In genomic region chr7:87144173-87144657, GRCh38 we compare ENCODE assay signal across 1 cellular context.
TF ChIP-seq lines count a peak whose summit lies in the region.

No MANE protein-coding gene starts in this region.

TF ChIP-seq in GM12878, 131 proteins besides CTCF, POLR2A, EP300 and RAD21 (continued from another document and continues in another):
- TF ChIP-seq RELB (IDR thresholded peaks at IDR 0.05; ENCODE audit: low read depth): no peak
- TF ChIP-seq ZNF384 (IDR thresholded peaks at IDR 0.05; ENCODE audit: borderline replicate concordance, low read depth, low read length): no peak
- peak; percentile 83; the same call in 1 of the 2 replicates for TF ChIP-seq ATF2 (IDR thresholded peaks at IDR 0.05; ENCODE audit: low read length)
- TF ChIP-seq BRCA1 (IDR thresholded peaks at IDR 0.05; ENCODE audit: low read depth, low read length): no peak
- TF ChIP-seq SMAD1 (IDR thresholded peaks at IDR 0.05; ENCODE audit: low read depth, partially characterized antibody): no peak
- no peak for TF ChIP-seq HSF1 (IDR thresholded peaks at IDR 0.05; ENCODE audit: low read depth, low read length)
- no peak for TF ChIP-seq STAT3 (IDR thresholded peaks at IDR 0.05; ENCODE audit: low read depth, low read length)
- TF ChIP-seq SREBF2 (IDR thresholded peaks at IDR 0.05; ENCODE audit: low read length): no peak
- TF ChIP-seq SREBF1 (IDR thresholded peaks at IDR 0.05; ENCODE audit: low read length): no peak
- TF ChIP-seq ZNF274 (IDR thresholded peaks at IDR 0.05; ENCODE audit: insufficient read depth, insufficient read length): no peak
- no peak for TF ChIP-seq EZH2 (IDR thresholded peaks at IDR 0.05; ENCODE audit: borderline replicate concordance, control insufficient read depth, low read depth, low read length)
- TF ChIP-seq EED (IDR thresholded peaks at IDR 0.05; ENCODE audit: low read depth): peak; percentile 60
- no peak for TF ChIP-seq E2F4 (IDR thresholded peaks at IDR 0.05; ENCODE audit: low read depth, low read length)
- no peak for TF ChIP-seq CBX5 (IDR thresholded peaks at IDR 0.05; ENCODE audit: low read depth)
- TF ChIP-seq NFYA (IDR thresholded peaks at IDR 0.05; ENCODE audit: borderline replicate concordance, low read depth, low read length): no peak
- no peak for TF ChIP-seq ZSCAN29 (IDR thresholded peaks at IDR 0.05)
- no peak for TF ChIP-seq BMI1 (IDR thresholded peaks at IDR 0.05; ENCODE audit: borderline replicate concordance)
- no peak for TF ChIP-seq ZBTB40 (IDR thresholded peaks at IDR 0.05; ENCODE audit: borderline replicate concordance)
- TF ChIP-seq MTA2 (IDR thresholded peaks at IDR 0.05; ENCODE audit: low read depth): peak; percentile 47; the same call in 1 of the 2 replicates
- TF ChIP-seq CBFB (IDR thresholded peaks at IDR 0.05; ENCODE audit: low read depth): no peak
- no peak for TF ChIP-seq ELK1 (IDR thresholded peaks at IDR 0.05; ENCODE audit: low read depth, low read length)
- no peak for TF ChIP-seq NR2C1 (IDR thresholded peaks at IDR 0.05)
- TF ChIP-seq USF1 (IDR thresholded peaks at IDR 0.05; ENCODE audit: borderline replicate concordance, extremely low read length, insufficient read depth, low read depth, low read length): no peak
- peak; percentile 84 for TF ChIP-seq CREB1 (IDR thresholded peaks at IDR 0.05; ENCODE audit: low read depth)
- no peak for TF ChIP-seq KDM1A (IDR thresholded peaks at IDR 0.05; ENCODE audit: borderline replicate concordance)
- TF ChIP-seq STAT1 (conservative IDR thresholded peaks at IDR 0.05): no peak
- no peak for TF ChIP-seq NBN (IDR thresholded peaks at IDR 0.05)
- TF ChIP-seq SP1 (IDR thresholded peaks at IDR 0.05; ENCODE audit: low read depth, low read length): no peak
- TF ChIP-seq HDGF (IDR thresholded peaks at IDR 0.05): no peak
- no peak for TF ChIP-seq CHD4 (IDR thresholded peaks at IDR 0.05)
- peak; percentile 40; the same call in 1 of the 2 replicates for TF ChIP-seq TBL1XR1 (IDR thresholded peaks at IDR 0.05; ENCODE audit: low read depth, low read length)
- peak; percentile 52; the same call in 1 of the 2 replicates for TF ChIP-seq SPI1 (IDR thresholded peaks at IDR 0.05; ENCODE audit: borderline replicate concordance, insufficient read depth, low read depth, low read length)
- TF ChIP-seq ZNF687 (IDR thresholded peaks at IDR 0.05): no peak
- TF ChIP-seq JUND (IDR thresholded peaks at IDR 0.05; ENCODE audit: low read depth, low read length): no peak
- no peak for TF ChIP-seq RB1 (IDR thresholded peaks at IDR 0.05; ENCODE audit: borderline replicate concordance)
- TF ChIP-seq SUPT20H (IDR thresholded peaks at IDR 0.05; ENCODE audit: borderline replicate concordance, control insufficient read depth, low read depth, low read length): no peak
- no peak for TF ChIP-seq RCOR1 (conservative IDR thresholded peaks at IDR 0.05; ENCODE audit: low read depth, low read length)
- peak; percentile 65 for TF ChIP-seq YY1 (IDR thresholded peaks at IDR 0.05; ENCODE audit: low read depth, low read length)
- TF ChIP-seq MAX (IDR thresholded peaks at IDR 0.05; ENCODE audit: low read depth, low read length): no peak
- 0 out of 2 replicates have a peak, but pooled peaks have one; percentile 62 for TF ChIP-seq MLLT1 (IDR thresholded peaks at IDR 0.05)
- TF ChIP-seq RAD51 (IDR thresholded peaks at IDR 0.05): no peak
- TF ChIP-seq CEBPB (IDR thresholded peaks at IDR 0.05; ENCODE audit: borderline replicate concordance in 1 of 2, low read depth in 2 of 2, low read length in 2 of 2): no peak
- TF ChIP-seq ETV6 (conservative IDR thresholded peaks at IDR 0.05 in 1 of 2, IDR thresholded peaks at IDR 0.05 in 1 of 2; ENCODE audit: borderline replicate concordance in 1 of 2, low read depth in 1 of 2): peak in 1 of 2 experiments; percentile 76; a peak in 2 of 4 replicates
- TF ChIP-seq TCF3 (IDR thresholded peaks at IDR 0.05; ENCODE audit: borderline replicate concordance, insufficient read depth, low read depth, low read length): peak; percentile 87
- TF ChIP-seq GATAD2B (conservative IDR thresholded peaks at IDR 0.05; ENCODE audit: low read depth): no peak
- TF ChIP-seq POU2F2 (IDR thresholded peaks at IDR 0.05; ENCODE audit: borderline replicate concordance, low read depth, low read length): peak; percentile 79; the same call in 1 of the 3 replicates
- TF ChIP-seq SUZ12 (IDR thresholded peaks at IDR 0.05; ENCODE audit: unreplicated experiment): no peak
- TF ChIP-seq RFX5 (IDR thresholded peaks at IDR 0.05; ENCODE audit: low read depth, low read length): no peak
